In the genomic region with DNA sequence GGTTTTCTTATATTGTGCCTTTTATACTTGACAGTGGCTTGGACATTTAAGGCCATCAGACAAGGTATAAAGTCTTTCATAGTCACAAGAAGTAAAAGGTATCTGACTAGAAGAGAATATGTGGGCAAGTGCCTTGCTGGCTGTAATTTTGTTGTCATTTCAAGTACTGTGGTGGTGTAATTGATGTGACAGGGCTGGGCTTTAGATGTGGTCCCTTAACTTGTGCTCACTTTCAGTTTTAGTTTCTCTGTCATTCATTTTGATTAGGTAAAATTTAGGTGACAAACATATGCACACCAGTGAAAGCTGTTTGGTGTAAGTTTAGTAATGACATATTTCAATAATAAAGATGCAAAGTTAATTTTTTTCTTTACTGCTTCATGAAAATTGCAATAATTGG, we compare ENCODE assay signal across 10 cellular contexts. TPM values are rescaled to one million over a fixed set of nuclear protein-coding genes. Genes with fewer than 3 reads are reported as not detected.
A peak's percentile ranks its signal among the peaks of the same experiment; 100 is the strongest.
DNase-seq lines count a peak whose midpoint lies in the region; ATAC-seq lines count a peak whose summit lies in the region.
"Had no signal": no experiment of that assay in that cellular context is flagged by ENCODE, and none has a peak within 500 bp of the region (broad histone marks: within the 10 kb centered on the region; RNA-seq: fewer than 3 reads in every experiment).

No MANE protein-coding gene starts in this region.

- H3K4me3 Mint-ChIP-seq in activated CD4-positive, alpha-beta T cell treated with anti-CD3 and anti-CD28 coated beads for 36 hours: no peak overlapping the region
- H3K4me3 Mint-ChIP-seq in immature natural killer cell: peak overlapping the region in 3 of 5 donors; percentile 2 to 57 (median 33)

- ATAC-seq in activated CD4-positive, alpha-beta T cell treated with anti-CD3 and anti-CD28 coated beads for 36 hours: peak; percentile 88
- ATAC-seq in GM21723 (IDR thresholded peaks at IDR 0.05; ENCODE audit: unreplicated experiment) (peak; percentile 75), HG03439 (IDR thresholded peaks at IDR 0.05; ENCODE audit: unreplicated experiment) (peak; percentile 82)

- peaks cover 9% of the 10 kb centered on the region for H3K4me1 Mint-ChIP-seq in activated CD4-positive, alpha-beta T cell treated with anti-CD3 and anti-CD28 coated beads for 36 hours
- H3K4me1 Mint-ChIP-seq in immature natural killer cell: peaks cover 9 to 29% of the 10 kb centered on the region in 2 donors

- DNase-seq in activated CD4-positive, alpha-beta T cell treated with anti-CD3 and anti-CD28 coated beads for 36 hours: peak; percentile 19
- DNase-seq in activated CD4-positive, alpha-beta T cell treated with anti-CD3 and anti-CD28 coated beads for 48 hours: no peak
- peak; percentile 15 to 29 (median 19) for DNase-seq in immature natural killer cell
- no peak for DNase-seq in NCI-H345 (lab: John Stamatoyannopoulos, UW)
- no peak for DNase-seq in stimulated activated CD4-positive, alpha-beta T cell treated with anti-CD3 and anti-CD28 coated beads, Interleukin-12 subunit alpha, Interleukin-12 subunit beta, amount 100 ng/mL, for 4 hours
- no peak for DNase-seq in iPS-NIHi7 (ENCODE audit: extremely low spot score)
- DNase-seq: NCI-H2029, occipital lobe had no signal

- POLR2A ChIA-PET in activated CD4-positive, alpha-beta T cell treated with anti-CD3 and anti-CD28 coated beads for 36 hours (lab: Charles Lee): no interaction called here

- H3K27me3 Mint-ChIP-seq in activated CD4-positive, alpha-beta T cell treated with anti-CD3 and anti-CD28 coated beads for 36 hours: no peaks in the 10 kb centered on the region
- H3K27me3 Mint-ChIP-seq in immature natural killer cell (ENCODE audit: low read depth in 3 of 3): peaks cover 0 to 2% (median 0%) of the 10 kb centered on the region in 3 donors

- no peak overlapping the region for H3K27ac Mint-ChIP-seq in activated CD4-positive, alpha-beta T cell treated with anti-CD3 and anti-CD28 coated beads for 36 hours
- H3K27ac Mint-ChIP-seq in immature natural killer cell: peak overlapping the region in 4 of 6 donors; percentile 22 to 42 (median 28)

- H3K9me3 Mint-ChIP-seq in activated CD4-positive, alpha-beta T cell treated with anti-CD3 and anti-CD28 coated beads for 36 hours (ENCODE audit: low read depth): no peaks in the 10 kb centered on the region
- H3K9me3 Mint-ChIP-seq in immature natural killer cell: no peaks in the 10 kb centered on the region

- CTCF ChIA-PET in activated CD4-positive, alpha-beta T cell treated with anti-CD3 and anti-CD28 coated beads for 36 hours (lab: Charles Lee): no interaction called here

- H3K36me3 Mint-ChIP-seq in activated CD4-positive, alpha-beta T cell treated with anti-CD3 and anti-CD28 coated beads for 36 hours (ENCODE audit: low read depth): peaks cover 19% of the 10 kb centered on the region
- H3K36me3 Mint-ChIP-seq in immature natural killer cell: peaks cover 0 to 9% (median 4%) of the 10 kb centered on the region in 3 donors

- intact Hi-C loops in activated CD4-positive, alpha-beta T cell treated with anti-CD3 and anti-CD28 coated beads for 36 hours (cut with DNase I, micrococcal nuclease): no loop called here

RNA-seq across cellular contexts. Expression of a gene that starts 31.2 kb away (rescaled TPM):
- under 1 TPM in 1 of 2 experiments, not detected in 1; 0.04 TPM for total RNA-seq in activated CD4-positive, alpha-beta T cell treated with anti-CD3 and anti-CD28 coated beads for 36 hours
- polyA plus RNA-seq in immature natural killer cell: not detected

Comparison
In these comparisons a context has a peak if more than half of its experiments do, and no peak if none do; other contexts are left out.
1. DNase-seq: peak in activated CD4-positive, alpha-beta T cell treated with anti-CD3 and anti-CD28 coated beads for 36 hours (single experiment) and immature natural killer cell (3 of 3); none in activated CD4-positive, alpha-beta T cell treated with anti-CD3 and anti-CD28 coated beads for 48 hours (single experiment), NCI-H345 (single experiment), stimulated activated CD4-positive, alpha-beta T cell treated with anti-CD3 and anti-CD28 coated beads, Interleukin-12 subunit alpha, Interleukin-12 subunit beta, amount 100 ng/mL, for 4 hours (single experiment) and iPS-NIHi7 (single experiment).
2. Peak in every context shown above with its lines, with median percentiles within 50 percentile points of each other: ATAC-seq.